In genomic region chr6:43013843-43014433, GRCh38 we compare ENCODE assay signal across 8 cellular contexts. TPM values are rescaled to one million over a fixed set of nuclear protein-coding genes. Genes with fewer than 3 reads are reported as not detected.
DNase-seq lines count a peak whose midpoint lies in the region; ATAC-seq and TF ChIP-seq lines count a peak whose summit lies in the region.

KLHDC3 (plus strand) TSS chr6:43014249; CDS start chr6:43017193, 2,944 bp downstream.
MEA1 (minus strand) TSS chr6:43013946; CDS start chr6:43013813, 133 bp downstream.

- H3K4me1 ChIP-seq in prostate gland (replicated peaks) (peaks cover 8% of the 10 kb centered on the region), urinary bladder (ENCODE audit: insufficient read depth) (no peaks in the 10 kb centered on the region)

- H3K9me3 ChIP-seq in prostate gland: no peaks in the 10 kb centered on the region

- H3K4me3 ChIP-seq in prostate gland: peak within 1 kb of the TSS; percentile 69 to 79
- peak within 1 kb of the TSS; percentile 78 for H3K4me3 ChIP-seq in urinary bladder (ENCODE audit: low read depth, low read length)

- peaks cover 8 to 19% of the 10 kb centered on the region in 2 donors for H3K36me3 ChIP-seq in prostate gland
- H3K36me3 ChIP-seq in urinary bladder (ENCODE audit: insufficient read depth): peaks cover 1% of the 10 kb centered on the region

- DNase-seq in NCI-H187 treated with DMSO at 0.1 percent for 48 hours (lab: John Stamatoyannopoulos, UW) (peak; percentile 99), anterior cingulate cortex (lab: John Stamatoyannopoulos, UW) (peak; percentile 83 to 100 (median 99)), left ventricle myocardium superior (peak; percentile 98), prostate gland (ENCODE audit: low spot score) (peak; percentile 99)

- peak within 1 kb of the TSS; percentile 82 to 84 for H3K27ac ChIP-seq in prostate gland
- peak within 1 kb of the TSS; percentile 61 for H3K27ac ChIP-seq in urinary bladder (ENCODE audit: low read depth)

- peak; percentile 73 for ATAC-seq in GM18499 (IDR thresholded peaks at IDR 0.05; ENCODE audit: insufficient read depth, unreplicated experiment)
- ATAC-seq in HG02943 (IDR thresholded peaks at IDR 0.05; ENCODE audit: low read depth, unreplicated experiment): peak; percentile 93
- peak; percentile 90 for ATAC-seq in left ventricle myocardium superior

- peak; percentile 58 for TF ChIP-seq POLR2A in prostate gland (IDR thresholded peaks at IDR 0.05)

- intact Hi-C loops in T-helper 2 cell treated with Interferon-gamma antibody and Interleukin-4, amounts not matched to agents 100 ng/mL and 5 ng/mL, for 36 hours (cut with micrococcal nuclease): loop anchor here (1.0 to 5.0 kb wide), 11 partner anchors 8 to 503 kb away; partner anchors contain the start of genes CNPY3, CUL7, KLC4 and MRPL2
- intact Hi-C loops in left ventricle myocardium superior (cut with micrococcal nuclease): no loop called here
- intact Hi-C loops in prostate gland (cut with DNase I): loop anchor here (5.0 to 10.0 kb wide), 3 partner anchors 51 to 158 kb away; partner anchors contain the start of gene SRF

- WGBS in prostate gland: 1% methylated on average over 51 of the region's 51 CpGs
- under 1% methylated on average over 51 of the region's 51 CpGs for WGBS in urinary bladder

- H3K27me3 ChIP-seq in prostate gland (replicated peaks; ENCODE audit: insufficient read depth): no peaks in the 10 kb centered on the region

- no peak for TF ChIP-seq CTCF in prostate gland (IDR thresholded peaks at IDR 0.05)

RNA-seq across cellular contexts. Expression of gene KLHDC3, which starts in this region (rescaled TPM):
- 65.4 and 67.1 TPM in 2 replicates for total RNA-seq in T-helper 2 cell treated with Interferon-gamma antibody and Interleukin-4, amounts not matched to agents 100 ng/mL and 5 ng/mL, for 36 hours
- total RNA-seq in left ventricle myocardium superior (167 TPM), prostate gland (100 to 1,000 TPM; 138 to 148 TPM), urinary bladder (75.8 TPM)
- polyA plus RNA-seq in urinary bladder: 90.4 TPM

RNA-seq across cellular contexts. Expression of gene MEA1, which starts in this region (rescaled TPM):
- total RNA-seq in T-helper 2 cell treated with Interferon-gamma antibody and Interleukin-4, amounts not matched to agents 100 ng/mL and 5 ng/mL, for 36 hours: 63.6 and 65.6 TPM in 2 replicates
- total RNA-seq in left ventricle myocardium superior (28.7 TPM), prostate gland (10 to 100 TPM; 67.9 to 95.9 TPM), urinary bladder (29.1 TPM)
- polyA plus RNA-seq in urinary bladder: 87.7 TPM

Comparison
In these comparisons a context has a peak if more than half of its experiments do, and no peak if none do; other contexts are left out.
1. Peak in every context shown above with its lines: DNase-seq, ATAC-seq, H3K4me3 ChIP-seq and H3K27ac ChIP-seq.